Comparison of ENCODE assay signal across 11 cellular contexts in the genomic region with DNA sequence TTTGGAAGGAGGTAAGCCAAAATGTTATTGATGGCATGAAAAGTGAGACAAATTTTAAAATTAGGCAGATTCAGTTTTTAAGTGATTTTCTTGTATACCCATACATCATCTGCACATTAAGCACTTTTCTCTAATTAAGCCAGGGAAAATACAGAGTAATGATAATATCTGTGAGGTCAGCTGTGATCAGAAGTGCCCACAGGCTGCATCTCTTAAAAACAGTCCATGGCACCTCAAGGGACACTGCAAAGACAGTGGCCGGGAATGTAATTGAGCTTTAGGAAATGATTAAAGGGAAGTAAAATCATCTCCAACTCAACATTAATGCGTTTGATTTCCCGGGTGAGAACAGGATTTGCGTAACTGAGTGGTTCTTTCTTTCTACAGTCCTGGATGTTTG. TPM values are rescaled to one million over a fixed set of nuclear protein-coding genes. Genes with fewer than 3 reads are reported as not detected.
A peak's percentile ranks its signal among the peaks of the same experiment; 100 is the strongest.
DNase-seq lines count a peak whose midpoint lies in the region; ATAC-seq, FAIRE-seq and TF ChIP-seq lines count a peak whose summit lies in the region.
"Had no signal": no experiment of that assay in that cellular context is flagged by ENCODE, and none has a peak within 500 bp of the region (broad histone marks: within the 10 kb centered on the region; RNA-seq: fewer than 3 reads in every experiment).

No MANE protein-coding gene starts in this region.

- peaks cover 15% of the 10 kb centered on the region for H3K4me1 Mint-ChIP-seq in activated T-helper 1 cell treated with anti-CD3 and anti-CD28 coated beads, Interleukin-12 subunit alpha, Interleukin-12 subunit beta, Interleukin-2, Interleukin-4 antibody, amounts not matched to agents 30 ng/mL and 10 ng/mL and 1 ng/mL, durations not matched to agents 14 hours and 24 hours and 36 hours (ENCODE audit: low read depth)

- no peak overlapping the region for H3K27ac Mint-ChIP-seq in activated T-helper 1 cell treated with anti-CD3 and anti-CD28 coated beads, Interleukin-12 subunit alpha, Interleukin-12 subunit beta, Interleukin-2, Interleukin-4 antibody, amounts not matched to agents 30 ng/mL and 10 ng/mL and 1 ng/mL, durations not matched to agents 14 hours and 24 hours and 36 hours

- no peak overlapping the region for H3K9ac ChIP-seq in keratinocyte (ENCODE audit: control insufficient read depth, extremely low read depth, insufficient read depth, low read length)

- dilution Hi-C loops in keratinocyte (cut with MboI; ENCODE audit: extremely low pct_ligation_motif_present, low sequenced_read_pairs), result no loop called here

- peaks cover 61% of the 10 kb centered on the region for H3K27me3 Mint-ChIP-seq in activated T-helper 1 cell treated with anti-CD3 and anti-CD28 coated beads, Interleukin-12 subunit alpha, Interleukin-12 subunit beta, Interleukin-2, Interleukin-4 antibody, amounts not matched to agents 30 ng/mL and 10 ng/mL and 1 ng/mL, durations not matched to agents 14 hours and 24 hours and 36 hours (ENCODE audit: insufficient read depth)

- peak overlapping the region; percentile 93 for H3K4me2 ChIP-seq in keratinocyte (ENCODE audit: control insufficient read depth, extremely low read depth, insufficient read depth, low read depth, low read length)

- H3K9me3 Mint-ChIP-seq in activated T-helper 1 cell treated with anti-CD3 and anti-CD28 coated beads, Interleukin-12 subunit alpha, Interleukin-12 subunit beta, Interleukin-2, Interleukin-4 antibody, amounts not matched to agents 30 ng/mL and 10 ng/mL and 1 ng/mL, durations not matched to agents 14 hours and 24 hours and 36 hours, result no peaks in the 10 kb centered on the region

- H3K9me3 ChIP-seq in keratinocyte (ENCODE audit: control insufficient read depth, low read depth, low read length), result no peaks in the 10 kb centered on the region
- H3K9me3 ChIP-seq in gastrocnemius medialis, result no peaks in the 10 kb centered on the region
- H3K9me3 ChIP-seq: body of pancreas had no signal

- peaks cover 41% of the 10 kb centered on the region for H3K4me1 ChIP-seq in keratinocyte (ENCODE audit: control insufficient read depth, extremely low read depth, insufficient read depth, low read length)
- peaks cover 6 to 14% of the 10 kb centered on the region in 2 donors for H3K4me1 ChIP-seq in gastrocnemius medialis

- H3K36me3 ChIP-seq in BJ (ENCODE audit: control insufficient read depth, insufficient read depth, low read length), result no peaks in the 10 kb centered on the region
- peaks cover 0 to 8% of the 10 kb centered on the region in 2 experiments for H3K36me3 ChIP-seq in keratinocyte (ENCODE audit: control insufficient read depth in 2 of 2, extremely low read depth in 1 of 2, insufficient read depth in 2 of 2, low read length in 2 of 2)
- H3K36me3 ChIP-seq in gastrocnemius medialis, result no peaks in the 10 kb centered on the region

- H3K9me1 ChIP-seq in keratinocyte (ENCODE audit: control insufficient read depth, extremely low read depth, insufficient read depth, low read length), result peaks cover 2% of the 10 kb centered on the region

- intact Hi-C loops in gastrocnemius medialis (cut with DNase I; ENCODE audit: low total_unique reads), result loop anchor here (5.0 kb wide), 1 partner anchor 92 kb away; no protein-coding TSS in a partner anchor
- intact Hi-C loops in activated T-helper 1 cell treated with anti-CD3 and anti-CD28 coated beads, Interleukin-12 subunit alpha, Interleukin-12 subunit beta, Interleukin-2, Interleukin-4 antibody, amounts not matched to agents 30 ng/mL and 10 ng/mL and 1 ng/mL, durations not matched to agents 14 hours and 24 hours and 36 hours (cut with micrococcal nuclease), result loop anchor here (5.0 kb wide), 2 partner anchors 107 to 1757 kb away; no protein-coding TSS in a partner anchor

- no peak overlapping the region for H2AFZ ChIP-seq in keratinocyte (ENCODE audit: control insufficient read depth, low read length)

- CTCF ChIA-PET in BJ (lab: Yijun Ruan, JAX), result interaction anchor here (0.9 to 3.2 kb wide), 7 partner anchors 9 to 107 kb away, joined by 3 to 11 read pairs (median 3); no protein-coding TSS in a partner anchor

- peaks cover 76% of the 10 kb centered on the region for H3K79me2 ChIP-seq in keratinocyte (ENCODE audit: control insufficient read depth, insufficient read depth, low read length)

- H3K4me3 Mint-ChIP-seq in activated T-helper 1 cell treated with anti-CD3 and anti-CD28 coated beads, Interleukin-12 subunit alpha, Interleukin-12 subunit beta, Interleukin-2, Interleukin-4 antibody, amounts not matched to agents 30 ng/mL and 10 ng/mL and 1 ng/mL, durations not matched to agents 14 hours and 24 hours and 36 hours, result no peak overlapping the region

- FAIRE-seq in keratinocyte (lab: Jason Lieb, UNC), result no peak

- TF ChIP-seq CTCF in BJ (IDR thresholded peaks at IDR 0.05; ENCODE audit: insufficient read depth, low read depth, low read length) (no peak), astrocyte of the spinal cord (IDR thresholded peaks at IDR 0.05; ENCODE audit: low read depth, low read length) (no peak), keratinocyte (optimal IDR thresholded peaks at IDR 0.05 in 1 of 3, IDR thresholded peaks at IDR 0.05 in 1 of 3, conservative IDR thresholded peaks at IDR 0.05 in 1 of 3; ENCODE audit: extremely low read depth in 1 of 3, insufficient read depth in 2 of 3, low read length in 3 of 3) (no peak), gastrocnemius medialis (IDR thresholded peaks at IDR 0.05 in 4 of 5, conservative IDR thresholded peaks at IDR 0.05 in 1 of 5) (no peak)

- H3K27ac ChIP-seq in keratinocyte (ENCODE audit: control insufficient read depth, insufficient read depth, low read length), result no peak overlapping the region
- H3K27ac ChIP-seq in gastrocnemius medialis, result peak overlapping the region; percentile 84 to 88 (median 86)
- H3K27ac ChIP-seq: foreskin keratinocyte had no signal

- no peak for ATAC-seq in gastrocnemius medialis
- no peak for ATAC-seq in HG03135 (IDR thresholded peaks at IDR 0.05; ENCODE audit: unreplicated experiment)
- ATAC-seq in GM19324 (IDR thresholded peaks at IDR 0.05; ENCODE audit: low FRiP score, unreplicated experiment), result no peak
- ATAC-seq: body of pancreas, foreskin keratinocyte, Panc1 had no signal

- no peak for DNase-seq in BJ (ENCODE audit: low read depth)
- DNase-seq in astrocyte of the spinal cord (ENCODE audit: low read depth, low spot score), result no peak
- DNase-seq in keratinocyte (ENCODE audit: low read depth, low spot score), result no peak
- no peak for DNase-seq in gastrocnemius medialis
- DNase-seq in DMS79 (lab: John Stamatoyannopoulos, UW), result no peak
- DNase-seq in activated T-helper 1 cell treated with anti-CD3 and anti-CD28 coated beads, Interleukin-12 subunit alpha, Interleukin-12 subunit beta, Interleukin-2, Interleukin-4 antibody, amounts not matched to agents 30 ng/mL and 10 ng/mL and 1 ng/mL, durations not matched to agents 14 hours and 24 hours and 36 hours (ENCODE audit: low spot score), result no peak
- DNase-seq: body of pancreas, foreskin keratinocyte had no signal

- no peak for TF ChIP-seq POLR2A in gastrocnemius medialis (IDR thresholded peaks at IDR 0.05)

- H3K4me3 ChIP-seq in BJ (ENCODE audit: low read depth, low read length) (peak overlapping the region; percentile 76), astrocyte of the spinal cord (ENCODE audit: low read depth, low read length) (peak overlapping the region; percentile 77), keratinocyte (ENCODE audit: control insufficient read depth in 2 of 3, extremely low read depth in 1 of 3, insufficient read depth in 2 of 3, low read depth in 1 of 3, low read length in 3 of 3) (peak overlapping the region in 1 of 3 experiments; percentile 79), gastrocnemius medialis (peak overlapping the region; percentile 64 to 78 (median 73))
- H3K4me3 ChIP-seq: body of pancreas had no signal

- no peaks in the 10 kb centered on the region for H4K20me1 ChIP-seq in keratinocyte (ENCODE audit: control insufficient read depth, extremely low read depth, insufficient read depth, low read length)

- no peaks in the 10 kb centered on the region for H3K27me3 ChIP-seq in BJ (ENCODE audit: control insufficient read depth, insufficient read depth, low read length)
- no peaks in the 10 kb centered on the region for H3K27me3 ChIP-seq in keratinocyte (ENCODE audit: control insufficient read depth, extremely low read depth, insufficient read depth, low read length)
- H3K27me3 ChIP-seq in gastrocnemius medialis, result peaks cover 16 to 41% (median 32%) of the 10 kb centered on the region in 3 donors
- H3K27me3 ChIP-seq: foreskin keratinocyte had no signal

- in situ Hi-C loops in astrocyte of the spinal cord (cut with HindIII; ENCODE audit: low sequenced_read_pairs), result no loop called here
- in situ Hi-C loops in gastrocnemius medialis (cut with MboI; ENCODE audit: low sequenced_read_pairs in 4 of 4), result loop anchor here in 1 of 4 donors (10.0 kb wide), 1 partner anchor 110 kb away; no protein-coding TSS in a partner anchor

- H3K36me3 Mint-ChIP-seq in activated T-helper 1 cell treated with anti-CD3 and anti-CD28 coated beads, Interleukin-12 subunit alpha, Interleukin-12 subunit beta, Interleukin-2, Interleukin-4 antibody, amounts not matched to agents 30 ng/mL and 10 ng/mL and 1 ng/mL, durations not matched to agents 14 hours and 24 hours and 36 hours (ENCODE audit: low read depth), result no peaks in the 10 kb centered on the region

- POLR2A ChIA-PET in BJ (lab: Charles Lee), result no interaction called here

RNA-seq across cellular contexts. Expression of gene COL4A1, which starts 2.0 kb away (rescaled TPM):
- polyA plus RNA-seq in BJ (2011; rRNA removed) (345 and 375 TPM in 2 replicates), keratinocyte (14.5 to 30.3 TPM (median 22.3 TPM) in 3 replicates)
- 346 and 360 TPM in 2 replicates for polyA minus RNA-seq in BJ (2011; rRNA and poly(A)+ RNA removed)
- 1.3 TPM for polyA plus RNA-seq in keratinocyte (2011; ENCODE audit: low read depth)
- 4.7 and 5.4 TPM in 2 replicates for polyA plus RNA-seq in keratinocyte (2011; cell fraction: cytosol; rRNA removed)
- polyA plus RNA-seq in keratinocyte (2011; cell fraction: nucleus; rRNA removed), result 40.7 and 46.5 TPM in 2 replicates
- polyA plus RNA-seq in keratinocyte (2012; ENCODE audit: low replicate concordance), result 2.0 and 35.6 TPM in 2 replicates
- polyA minus RNA-seq in keratinocyte, result 39.4 to 56.2 TPM (median 43.0 TPM) in 3 replicates
- polyA minus RNA-seq in keratinocyte (2011; cell fraction: cytosol; rRNA and poly(A)+ RNA removed), result 12.3 TPM
- polyA minus RNA-seq in keratinocyte (2011; cell fraction: nucleus; rRNA and poly(A)+ RNA removed), result 57.2 and 70.4 TPM in 2 replicates
- 100 to 1,000 TPM in 3 of 4 donors, 10 to 100 TPM in 1; 60.5 to 127 (median 120) TPM for total RNA-seq in gastrocnemius medialis
- total RNA-seq in activated T-helper 1 cell treated with anti-CD3 and anti-CD28 coated beads, Interleukin-12 subunit alpha, Interleukin-12 subunit beta, Interleukin-2, Interleukin-4 antibody, amounts not matched to agents 30 ng/mL and 10 ng/mL and 1 ng/mL, durations not matched to agents 14 hours and 24 hours and 36 hours, result not detected in 2 replicates

RNA-seq across cellular contexts. Expression of gene COL4A2, which starts 2.1 kb away (rescaled TPM):
- polyA plus RNA-seq in BJ (2011; rRNA removed) (410 and 886 TPM in 2 replicates), keratinocyte (30.7 to 64.2 TPM (median 31.1 TPM) in 3 replicates)
- 205 and 240 TPM in 2 replicates for polyA minus RNA-seq in BJ (2011; rRNA and poly(A)+ RNA removed)
- 2.4 TPM for polyA plus RNA-seq in keratinocyte (2011; ENCODE audit: low read depth)
- 5.3 and 11.3 TPM in 2 replicates for polyA plus RNA-seq in keratinocyte (2011; cell fraction: cytosol; rRNA removed)
- 78.0 and 99.9 TPM in 2 replicates for polyA plus RNA-seq in keratinocyte (2011; cell fraction: nucleus; rRNA removed)
- polyA plus RNA-seq in keratinocyte (2012; ENCODE audit: low replicate concordance), result 6.3 and 80.3 TPM in 2 replicates
- 69.8 to 191 TPM (median 82.0 TPM) in 3 replicates for polyA minus RNA-seq in keratinocyte
- polyA minus RNA-seq in keratinocyte (2011; cell fraction: cytosol; rRNA and poly(A)+ RNA removed), result 38.8 TPM
- 150 and 169 TPM in 2 replicates for polyA minus RNA-seq in keratinocyte (2011; cell fraction: nucleus; rRNA and poly(A)+ RNA removed)
- 10 to 100 TPM; 51.2 to 85.8 (median 70.5) TPM for total RNA-seq in gastrocnemius medialis
- 0.10 TPM in 1 of 2 replicates, not detected in the other for total RNA-seq in activated T-helper 1 cell treated with anti-CD3 and anti-CD28 coated beads, Interleukin-12 subunit alpha, Interleukin-12 subunit beta, Interleukin-2, Interleukin-4 antibody, amounts not matched to agents 30 ng/mL and 10 ng/mL and 1 ng/mL, durations not matched to agents 14 hours and 24 hours and 36 hours

Comparison
In these comparisons a context has a peak if more than half of its experiments do, and no peak if none do; other contexts are left out.
1. RNA of gene COL4A1, which starts 2.0 kb away (total RNA-seq): 60.5 to 127 TPM in gastrocnemius medialis; not detected in activated T-helper 1 cell treated with anti-CD3 and anti-CD28 coated beads, Interleukin-12 subunit alpha, Interleukin-12 subunit beta, Interleukin-2, Interleukin-4 antibody, amounts not matched to agents 30 ng/mL and 10 ng/mL and 1 ng/mL, durations not matched to agents 14 hours and 24 hours and 36 hours; every median in the first group is over 10 times any median in the second.
2. RNA of gene COL4A2, which starts 2.1 kb away (total RNA-seq): 51.2 to 85.8 TPM in gastrocnemius medialis; 0.10 TPM in activated T-helper 1 cell treated with anti-CD3 and anti-CD28 coated beads, Interleukin-12 subunit alpha, Interleukin-12 subunit beta, Interleukin-2, Interleukin-4 antibody, amounts not matched to agents 30 ng/mL and 10 ng/mL and 1 ng/mL, durations not matched to agents 14 hours and 24 hours and 36 hours; every median in the first group is over 10 times any median in the second.